Comparison of ENCODE assay signal across 8 cellular contexts in the genomic region with DNA sequence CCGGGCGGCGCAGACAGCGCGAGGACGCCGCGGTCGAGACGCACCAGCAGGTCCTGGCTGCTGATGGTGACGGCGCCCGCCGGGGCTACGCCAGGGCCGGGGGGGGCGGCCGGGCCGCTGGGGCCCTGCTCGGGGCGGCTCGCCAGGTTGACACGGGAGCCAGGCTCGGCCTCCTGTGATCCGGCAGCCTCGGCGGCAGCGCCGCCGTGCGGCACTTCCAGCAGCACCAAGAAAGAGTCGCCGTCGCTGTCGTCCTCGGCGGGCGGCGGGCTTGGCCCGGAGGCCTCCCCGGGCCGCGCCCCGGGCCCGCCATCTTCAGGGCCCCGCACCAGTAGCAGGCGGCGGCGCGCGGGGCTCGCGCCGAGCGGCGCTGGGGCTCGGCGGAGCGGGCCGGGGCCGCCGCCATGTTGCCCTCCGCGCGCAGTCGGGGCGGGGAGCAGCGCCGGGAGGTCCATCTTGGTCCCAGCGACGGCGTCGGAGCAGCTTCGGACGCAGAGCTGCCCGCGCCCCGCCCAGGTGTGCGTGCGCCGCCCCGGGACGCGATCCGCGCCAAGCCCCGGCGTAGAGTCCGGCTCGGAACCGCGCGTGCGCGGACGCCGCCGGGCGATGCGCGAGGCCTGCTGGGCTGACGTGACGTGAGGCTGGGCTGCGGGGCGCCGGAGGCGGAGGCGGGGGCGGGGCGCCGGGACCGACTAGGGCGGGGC. TPM values are rescaled to one million over a fixed set of nuclear protein-coding genes. Genes with fewer than 3 reads are reported as not detected.
DNase-seq lines count a peak whose midpoint lies in the region; ATAC-seq and TF ChIP-seq lines count a peak whose summit lies in the region.

A gene with protein sequence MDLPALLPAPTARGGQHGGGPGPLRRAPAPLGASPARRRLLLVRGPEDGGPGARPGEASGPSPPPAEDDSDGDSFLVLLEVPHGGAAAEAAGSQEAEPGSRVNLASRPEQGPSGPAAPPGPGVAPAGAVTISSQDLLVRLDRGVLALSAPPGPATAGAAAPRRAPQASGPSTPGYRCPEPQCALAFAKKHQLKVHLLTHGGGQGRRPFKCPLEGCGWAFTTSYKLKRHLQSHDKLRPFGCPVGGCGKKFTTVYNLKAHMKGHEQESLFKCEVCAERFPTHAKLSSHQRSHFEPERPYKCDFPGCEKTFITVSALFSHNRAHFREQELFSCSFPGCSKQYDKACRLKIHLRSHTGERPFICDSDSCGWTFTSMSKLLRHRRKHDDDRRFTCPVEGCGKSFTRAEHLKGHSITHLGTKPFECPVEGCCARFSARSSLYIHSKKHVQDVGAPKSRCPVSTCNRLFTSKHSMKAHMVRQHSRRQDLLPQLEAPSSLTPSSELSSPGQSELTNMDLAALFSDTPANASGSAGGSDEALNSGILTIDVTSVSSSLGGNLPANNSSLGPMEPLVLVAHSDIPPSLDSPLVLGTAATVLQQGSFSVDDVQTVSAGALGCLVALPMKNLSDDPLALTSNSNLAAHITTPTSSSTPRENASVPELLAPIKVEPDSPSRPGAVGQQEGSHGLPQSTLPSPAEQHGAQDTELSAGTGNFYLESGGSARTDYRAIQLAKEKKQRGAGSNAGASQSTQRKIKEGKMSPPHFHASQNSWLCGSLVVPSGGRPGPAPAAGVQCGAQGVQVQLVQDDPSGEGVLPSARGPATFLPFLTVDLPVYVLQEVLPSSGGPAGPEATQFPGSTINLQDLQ (minus strand): TSS at position 481 of the 704 bp plus-strand sequence. CDS start 26 bp downstream, at position 455.

- CTCF ChIA-PET in Panc1 (lab: Charles Lee) = interaction anchor here (0.6 kb wide), 1 partner anchor 118 kb away, joined by 3 read pairs; no protein-coding TSS in a partner anchor

- H3K4me3 Mint-ChIP-seq in activated T-cell treated with anti-CD3 and anti-CD28 coated beads, Interleukin-2, amount 50 U/mL, for 4 hours = peak within 1 kb of the TSS; percentile 89

- H3K27me3 ChIP-seq in Panc1 (ENCODE audit: control insufficient read depth, insufficient read depth, low read length) = no peaks in the 10 kb centered on the region
- no peaks in the 10 kb centered on the region for H3K27me3 ChIP-seq in esophagus (ENCODE audit: control insufficient read depth in 1 of 2, insufficient read depth in 2 of 2, low read length in 2 of 2)
- no peaks in the 10 kb centered on the region for H3K27me3 ChIP-seq in muscle layer of duodenum (ENCODE audit: low read depth, low read length)

- H3K27me3 Mint-ChIP-seq in activated T-cell treated with anti-CD3 and anti-CD28 coated beads, Interleukin-2, amount 50 U/mL, for 4 hours (ENCODE audit: low read depth) = no peaks in the 10 kb centered on the region

- peaks cover 16% of the 10 kb centered on the region for H3K36me3 Mint-ChIP-seq in activated T-cell treated with anti-CD3 and anti-CD28 coated beads, Interleukin-2, amount 50 U/mL, for 4 hours (ENCODE audit: insufficient read depth)

- in situ Hi-C loops in KBM-7 (cut with MboI; ENCODE audit: low pct_unique_long_range_greater_than_20kb, low sequenced_read_pairs) = no loop called here
- in situ Hi-C loops in Panc1 (cut with HindIII; ENCODE audit: low pct_unique_long_range_greater_than_20kb, low sequenced_read_pairs) = no loop called here

- H3K36me3 ChIP-seq in Panc1 (ENCODE audit: control insufficient read depth, insufficient read depth, low read length) (peaks cover 18% of the 10 kb centered on the region), esophagus (ENCODE audit: control insufficient read depth in 2 of 2, insufficient read depth in 2 of 2, low read length in 1 of 2) (peaks cover 0 to 2% of the 10 kb centered on the region in 2 donors), muscle layer of duodenum (ENCODE audit: control insufficient read depth in 1 of 2, insufficient read depth in 2 of 2, low read length in 2 of 2) (peaks cover 7 to 9% of the 10 kb centered on the region in 2 donors)

- POLR2A ChIA-PET in Panc1 (lab: Charles Lee) = no interaction called here

- BruUV-seq in Panc1 (replicated peaks; lab: Mats Ljungman, UMichigan) = no TSS peak

- no peaks in the 10 kb centered on the region for H3K9me3 Mint-ChIP-seq in activated T-cell treated with anti-CD3 and anti-CD28 coated beads, Interleukin-2, amount 50 U/mL, for 4 hours

- H3K4me1 Mint-ChIP-seq in activated T-cell treated with anti-CD3 and anti-CD28 coated beads, Interleukin-2, amount 50 U/mL, for 4 hours (ENCODE audit: low read depth) = peaks cover 45% of the 10 kb centered on the region

- intact Hi-C loops in Panc1 (cut with micrococcal nuclease; ENCODE audit: unreplicated experiment) = no loop called here

- TF ChIP-seq CTCF in Panc1 (IDR thresholded peaks at IDR 0.05) = no peak; the same call in 1 of the 2 replicates

- 0 to 1% methylated on average over 68 to 113 of the region's 113 CpGs for WGBS in esophagus, 2 donors

- ATAC-seq in GM21717 (IDR thresholded peaks at IDR 0.05; ENCODE audit: unreplicated experiment) = peak; percentile 73
- ATAC-seq in Panc1 = peak; percentile 95
- peak; percentile 84 to 85 for ATAC-seq in activated T-cell treated with anti-CD3 and anti-CD28 coated beads, Interleukin-2, amount 50 U/mL, for 4 hours

- H3K9me3 ChIP-seq in Panc1 (ENCODE audit: control insufficient read depth, insufficient read depth, low read depth, low read length) (no peaks in the 10 kb centered on the region), esophagus (ENCODE audit: control insufficient read depth in 2 of 2, insufficient read depth in 1 of 2, low read depth in 1 of 2, low read length in 1 of 2) (no peaks in the 10 kb centered on the region), muscle layer of duodenum (ENCODE audit: control insufficient read depth in 1 of 2, low read length in 2 of 2) (no peaks in the 10 kb centered on the region)

- H3K27ac ChIP-seq in Panc1 (ENCODE audit: low read length) (peak within 1 kb of the TSS; percentile 90), esophagus (ENCODE audit: low read depth in 2 of 2, low read length in 1 of 2) (peak within 1 kb of the TSS; percentile 98), muscle layer of duodenum (ENCODE audit: low read length) (peak within 1 kb of the TSS; percentile 79)

- DNase-seq in DMS79 (lab: John Stamatoyannopoulos, UW) = peak; percentile 77
- peak; percentile 87 for DNase-seq in KBM-7
- peak; percentile 52 for DNase-seq in Panc1 (ENCODE audit: low read depth, low spot score)
- peak; percentile 93 for DNase-seq in activated T-cell treated with anti-CD3 and anti-CD28 coated beads, Interleukin-2, amount 50 U/mL, for 4 hours
- DNase-seq in stimulated activated CD8-positive, alpha-beta memory T cell treated with anti-CD3 and anti-CD28 coated beads, Interleukin-7, amount 100 ng/mL, for 24 hours (ENCODE audit: low read depth) = peak; percentile 76

- H3K4me3 ChIP-seq in Panc1 (ENCODE audit: low read depth in 2 of 2, low read length in 2 of 2) = peak within 1 kb of the TSS; percentile 75 to 90
- peak within 1 kb of the TSS; percentile 65 to 76 for H3K4me3 ChIP-seq in esophagus (ENCODE audit: low read depth in 1 of 2, low read length in 2 of 2)
- H3K4me3 ChIP-seq in muscle layer of duodenum (ENCODE audit: low read depth in 1 of 2, low read length in 2 of 2) = peak within 1 kb of the TSS; percentile 70 to 77

- peaks cover 22% of the 10 kb centered on the region for H3K4me1 ChIP-seq in Panc1 (ENCODE audit: control insufficient read depth, insufficient read depth, low read length)
- H3K4me1 ChIP-seq in esophagus (ENCODE audit: control insufficient read depth in 2 of 2, insufficient read depth in 2 of 2, low read length in 1 of 2) = peaks cover 2 to 13% of the 10 kb centered on the region in 2 donors
- H3K4me1 ChIP-seq in muscle layer of duodenum (ENCODE audit: control insufficient read depth in 1 of 2, insufficient read depth in 2 of 2, low read length in 2 of 2) = peaks cover 23 to 27% of the 10 kb centered on the region in 2 donors

RNA-seq across cellular contexts. Expression of the gene that starts here (rescaled TPM):
- 33.3 TPM for total RNA-seq in Panc1 (2021; ENCODE audit: unreplicated experiment)
- 23.0 TPM for polyA plus RNA-seq in Panc1 (2012; ENCODE audit: insufficient read length)
- 10 to 100 TPM; 24.4 to 25.6 (median 25.6) TPM for total RNA-seq in activated T-cell treated with anti-CD3 and anti-CD28 coated beads, Interleukin-2, amount 50 U/mL, for 4 hours
- polyA plus RNA-seq in esophagus = 10 to 100 TPM in 1 of 2 donors, 1 to 10 TPM in 1; 9.2 to 13.3 TPM

Comparison
In these comparisons a context has a peak if more than half of its experiments do, and no peak if none do; other contexts are left out.
1. Peak in every context shown above with its lines: DNase-seq, ATAC-seq, H3K4me3 ChIP-seq and H3K27ac ChIP-seq.